In the genomic region with DNA sequence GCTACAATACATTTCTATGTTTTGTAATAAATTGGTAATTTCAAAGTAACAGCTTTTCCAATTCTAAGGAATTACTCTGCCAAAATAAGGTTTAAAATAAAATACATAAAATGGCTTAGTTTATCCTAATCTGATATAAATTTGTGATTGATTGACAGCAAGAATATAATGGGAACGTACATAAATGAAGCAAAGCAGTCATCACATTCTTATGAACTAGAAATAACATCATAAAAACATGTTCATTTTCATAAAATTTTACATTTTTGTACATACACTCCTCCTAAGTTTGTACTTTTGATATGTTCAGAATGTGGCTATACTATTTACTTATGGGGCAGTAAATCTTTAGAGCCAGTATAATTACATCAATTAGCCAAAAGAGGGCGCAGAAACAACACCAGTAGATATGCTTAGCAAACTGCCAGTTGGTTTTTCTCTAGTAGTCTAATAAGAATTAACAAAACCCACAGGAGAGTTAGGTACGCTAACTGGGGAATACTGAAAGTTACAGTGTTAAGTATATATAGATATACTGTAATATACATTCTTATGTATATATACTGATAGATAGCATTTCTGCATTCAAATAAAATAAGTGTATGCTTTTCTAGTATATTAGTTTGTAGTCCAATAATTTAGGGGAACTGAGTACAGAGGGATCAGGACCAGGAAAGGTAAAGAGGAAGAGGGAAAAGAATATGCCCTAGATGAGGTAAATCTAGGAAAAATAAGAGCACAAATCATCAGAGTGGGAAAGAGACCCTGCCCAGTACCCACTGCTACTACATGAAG, we compare ENCODE assay signal across 8 cellular contexts.
DNase-seq lines count a peak whose midpoint lies in the region; ATAC-seq, FAIRE-seq and TF ChIP-seq lines count a peak whose summit lies in the region.

No MANE protein-coding gene starts in this region.

- CTCF ChIA-PET in K562 (lab: Yijun Ruan, JAX; ENCODE audit: low intra/inter-chr PET ratio): interaction anchor here (0.8 to 1.1 kb wide), 2 partner anchors 149 to 152 kb away, joined by 3 to 5 read pairs; no protein-coding TSS in a partner anchor
- CTCF ChIA-PET in activated naive CD4-positive, alpha-beta T cell treated with anti-CD3 and anti-CD28 coated beads, Interleukin-2, amount 10 ng/mL, durations not matched to agents 7 days and 5 days (lab: Charles Lee): interaction anchor here (0.7 to 2.1 kb wide), 6 partner anchors 31 to 519 kb away, joined by 3 to 9 read pairs (median 4); no protein-coding TSS in a partner anchor

- no peak for TF ChIP-seq POLR2A in K562 (conservative IDR thresholded peaks at IDR 0.05)

- POLR2A ChIA-PET in K562 (lab: Yijun Ruan, JAX): no interaction called here

- no peaks in the 10 kb centered on the region for H4K20me1 ChIP-seq in K562 (replicated peaks; ENCODE audit: control insufficient read depth, insufficient read depth, low read length)

- H3K27ac ChIP-seq in K562 (ENCODE audit: extremely low read depth, low read depth, low read length) (no peak overlapping the region), kidney (ENCODE audit: low read depth in 2 of 2, low read length in 2 of 2) (no peak overlapping the region)

- no peak overlapping the region for H3K4me3 Mint-ChIP-seq in activated naive CD4-positive, alpha-beta T cell treated with anti-CD3 and anti-CD28 coated beads, Interleukin-2, amount 10 ng/mL, durations not matched to agents 7 days and 5 days

- peak; percentile 42 to 62; a peak in 3 of 4 replicates for TF ChIP-seq RAD21 in K562 (CRISPR knock-in tag; conservative IDR thresholded peaks at IDR 0.05 in 1 of 2, IDR thresholded peaks at IDR 0.05 in 1 of 2)

- no peaks in the 10 kb centered on the region for H3K9me1 ChIP-seq in K562 (ENCODE audit: control insufficient read depth, insufficient read depth, low read length)

- WGBS in K562 (ENCODE audit: insufficient coverage, low coverage, missing lambda C conversion rate): 44% methylated on average over 3 of the region's 3 CpGs

- ATAC-seq in GM18867 (IDR thresholded peaks at IDR 0.05; ENCODE audit: unreplicated experiment) (peak; percentile 92), HG03064 (IDR thresholded peaks at IDR 0.05; ENCODE audit: low read depth, unreplicated experiment) (peak; percentile 73), K562 (peak; percentile 77)

- H2AFZ ChIP-seq in K562 (ENCODE audit: low read depth, low read length): peak overlapping the region; percentile 12; the same call in 1 of the 2 replicates

- BruUV-seq in K562 (replicated peaks; lab: Mats Ljungman, UMichigan): no TSS peak

- FAIRE-seq in K562 (lab: Jason Lieb, UNC) (peak; percentile 29), kidney (lab: Jason Lieb, UNC) (peak; percentile 96)

- H3K4me2 ChIP-seq in K562 (ENCODE audit: insufficient read depth, low read length): no peak overlapping the region

- H3K36me3 Mint-ChIP-seq in activated naive CD4-positive, alpha-beta T cell treated with anti-CD3 and anti-CD28 coated beads, Interleukin-2, amount 10 ng/mL, durations not matched to agents 7 days and 5 days: no peaks in the 10 kb centered on the region

- H3K4me3 ChIP-seq in K562 (no peak overlapping the region), kidney (ENCODE audit: low read length in 2 of 2) (no peak overlapping the region)

- H3K4me1 ChIP-seq in K562 (replicated peaks in 1 of 2; ENCODE audit: control insufficient read depth in 2 of 2, insufficient read depth in 2 of 2, low read length in 2 of 2) (no peaks in the 10 kb centered on the region), kidney (ENCODE audit: control insufficient read depth in 1 of 2, insufficient read depth in 1 of 2, low read depth in 1 of 2, low read length in 2 of 2) (no peaks in the 10 kb centered on the region)

- no peak overlapping the region for H3K27ac Mint-ChIP-seq in activated naive CD4-positive, alpha-beta T cell treated with anti-CD3 and anti-CD28 coated beads, Interleukin-2, amount 10 ng/mL, durations not matched to agents 7 days and 5 days

- TF ChIP-seq EP300 in K562 (IDR thresholded peaks at IDR 0.05; ENCODE audit: low read length): no peak

- no peaks in the 10 kb centered on the region for H3K79me2 ChIP-seq in K562 (ENCODE audit: control insufficient read depth, insufficient read depth, low read length)

- peak; percentile 32 to 62 (median 50); a peak in 5 of 6 replicates for TF ChIP-seq CTCF in K562 (IDR thresholded peaks at IDR 0.05 in 2 of 3, conservative IDR thresholded peaks at IDR 0.05 in 1 of 3; ENCODE audit: insufficient read depth in 2 of 3, low read depth in 1 of 3, low read length in 3 of 3)
- TF ChIP-seq CTCF in kidney (IDR thresholded peaks at IDR 0.05; ENCODE audit: borderline replicate concordance, extremely low read depth, insufficient read depth): peak; percentile 68

- H3K4me1 Mint-ChIP-seq in activated naive CD4-positive, alpha-beta T cell treated with anti-CD3 and anti-CD28 coated beads, Interleukin-2, amount 10 ng/mL, durations not matched to agents 7 days and 5 days: no peaks in the 10 kb centered on the region

- H3K9me3 ChIP-seq in K562 (replicated peaks; ENCODE audit: control insufficient read depth, insufficient read depth, low read depth, low read length): no peaks in the 10 kb centered on the region
- H3K9me3 ChIP-seq in kidney (ENCODE audit: control insufficient read depth in 1 of 2, low read length in 2 of 2): no peaks in the 10 kb centered on the region

- H3K9me3 Mint-ChIP-seq in activated naive CD4-positive, alpha-beta T cell treated with anti-CD3 and anti-CD28 coated beads, Interleukin-2, amount 10 ng/mL, durations not matched to agents 7 days and 5 days: no peaks in the 10 kb centered on the region

- H3K27me3 ChIP-seq in K562 (ENCODE audit: control insufficient read depth in 2 of 2, insufficient read depth in 2 of 2, low read length in 2 of 2): no peaks in the 10 kb centered on the region

- H3K36me3 ChIP-seq in K562 (ENCODE audit: control insufficient read depth, insufficient read depth, low read length) (no peaks in the 10 kb centered on the region), kidney (ENCODE audit: control insufficient read depth in 1 of 2, insufficient read depth in 2 of 2, low read length in 2 of 2) (peaks cover 0 to 3% of the 10 kb centered on the region in 2 donors)

- DNase-seq in CD1c-positive myeloid dendritic cell (ENCODE audit: extremely low spot score) (peak; percentile 51), NCI-H2227 (lab: John Stamatoyannopoulos, UW; ENCODE audit: unreplicated experiment) (peak; percentile 30), K562 (ENCODE audit: extremely low read depth in 1 of 4, low spot score in 3 of 4) (peak in 2 of 4 experiments; percentile 16 to 52), kidney (no peak)
- DNase-seq in activated naive CD4-positive, alpha-beta T cell treated with anti-CD3 and anti-CD28 coated beads, Interleukin-2, amount 10 ng/mL, durations not matched to agents 7 days and 5 days: no peak
- no peak for DNase-seq in activated CD4-positive, alpha-beta T cell treated with anti-CD3 and anti-CD28 coated beads, Interleukin-2, amount 50 U/mL, for 1 hour

- intact Hi-C loops in K562 (cut with micrococcal nuclease) (loop anchor here (1.0 to 5.0 kb wide), 2 partner anchors 149 to 152 kb away; no protein-coding TSS in a partner anchor), kidney (cut with DNase I) (no loop called here)

- no peak overlapping the region for H3K9ac ChIP-seq in K562 (ENCODE audit: insufficient read depth in 1 of 2, low read depth in 2 of 2, low read length in 2 of 2)
- H3K9ac ChIP-seq in kidney (ENCODE audit: low read length in 2 of 2): no peak overlapping the region

- in situ Hi-C loops in K562 (cut with MboI): no loop called here

- H3K27me3 Mint-ChIP-seq in activated naive CD4-positive, alpha-beta T cell treated with anti-CD3 and anti-CD28 coated beads, Interleukin-2, amount 10 ng/mL, durations not matched to agents 7 days and 5 days: no peaks in the 10 kb centered on the region

TF ChIP-seq in K562, 482 proteins besides CTCF, POLR2A, EP300 and RAD21 (continues in another document):
- TF ChIP-seq, protein P1, sequence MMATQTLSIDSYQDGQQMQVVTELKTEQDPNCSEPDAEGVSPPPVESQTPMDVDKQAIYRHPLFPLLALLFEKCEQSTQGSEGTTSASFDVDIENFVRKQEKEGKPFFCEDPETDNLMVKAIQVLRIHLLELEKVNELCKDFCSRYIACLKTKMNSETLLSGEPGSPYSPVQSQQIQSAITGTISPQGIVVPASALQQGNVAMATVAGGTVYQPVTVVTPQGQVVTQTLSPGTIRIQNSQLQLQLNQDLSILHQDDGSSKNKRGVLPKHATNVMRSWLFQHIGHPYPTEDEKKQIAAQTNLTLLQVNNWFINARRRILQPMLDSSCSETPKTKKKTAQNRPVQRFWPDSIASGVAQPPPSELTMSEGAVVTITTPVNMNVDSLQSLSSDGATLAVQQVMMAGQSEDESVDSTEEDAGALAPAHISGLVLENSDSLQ (IDR thresholded peaks at IDR 0.05): peak; percentile 71
- TF ChIP-seq YY1 (IDR thresholded peaks at IDR 0.05; ENCODE audit: borderline replicate concordance in 1 of 3, control insufficient read depth in 1 of 3, extremely low read depth in 1 of 3, insufficient read depth in 3 of 3, insufficient read length in 1 of 3, insufficient replicate concordance in 2 of 3, low read depth in 1 of 3, low read length in 2 of 3) (no peak), PHF21A (IDR thresholded peaks at IDR 0.05; ENCODE audit: borderline replicate concordance, low read depth) (no peak), SMC3 (conservative IDR thresholded peaks at IDR 0.05; ENCODE audit: insufficient read depth, low read depth, low read length) (0 out of 2 replicates have a peak, but pooled peaks have one; percentile 13), PBX2 (CRISPR knock-in tag; IDR thresholded peaks at IDR 0.05; ENCODE audit: low read depth) (no peak), PBX2 (tag; conservative IDR thresholded peaks at IDR 0.05; ENCODE audit: low read depth) (peak; percentile 36)

Comparison
In these comparisons a context has a peak if more than half of its experiments do, and no peak if none do; other contexts are left out.
1. DNase-seq: peak in CD1c-positive myeloid dendritic cell (single experiment) and NCI-H2227 (single experiment); none in kidney (single experiment), activated naive CD4-positive, alpha-beta T cell treated with anti-CD3 and anti-CD28 coated beads, Interleukin-2, amount 10 ng/mL, durations not matched to agents 7 days and 5 days (single experiment) and activated CD4-positive, alpha-beta T cell treated with anti-CD3 and anti-CD28 coated beads, Interleukin-2, amount 50 U/mL, for 1 hour (single experiment).
2. Peak in every context shown above with its lines, with median percentiles within 50 percentile points of each other: ATAC-seq.